Comparison of ENCODE assay signal across 18 cellular contexts in genomic region chr1:239884776-239885175, GRCh38.
A peak's percentile ranks its signal among the peaks of the same experiment; 100 is the strongest.
DNase-seq lines count a peak whose midpoint lies in the region; ATAC-seq, FAIRE-seq and TF ChIP-seq lines count a peak whose summit lies in the region.
"Had no signal": no experiment of that assay in that cellular context is flagged by ENCODE, and none has a peak within 500 bp of the region (broad histone marks: within the 10 kb centered on the region; RNA-seq: fewer than 3 reads in every experiment).

No MANE protein-coding gene starts in this region.

- H3K36me3 Mint-ChIP-seq in astrocyte (ENCODE audit: low read depth, unreplicated experiment) = no peaks in the 10 kb centered on the region

- TF ChIP-seq EP300 in HepG2 (IDR thresholded peaks at IDR 0.05; ENCODE audit: low read depth in 2 of 2, low read length in 2 of 2) (no peak), HepG2 (CRISPR knock-in tag; IDR thresholded peaks at IDR 0.05; ENCODE audit: borderline replicate concordance) (no peak)

- CTCF ChIA-PET in HepG2 (lab: Yijun Ruan, JAX; ENCODE audit: low intra/inter-chr PET ratio, low total read pairs) = no interaction called here

- no peak for TF ChIP-seq RAD21 in HepG2 (CRISPR knock-in tag; IDR thresholded peaks at IDR 0.05)

- POLR2A ChIA-PET in HepG2 (lab: Yijun Ruan, JAX) = no interaction called here

- no peak for TF ChIP-seq CTCF in HepG2 (CRISPR knock-in tag; IDR thresholded peaks at IDR 0.05)
- TF ChIP-seq CTCF in right lobe of liver (IDR thresholded peaks at IDR 0.05) = no peak
- no peak for TF ChIP-seq CTCF in astrocyte (IDR thresholded peaks at IDR 0.05; ENCODE audit: insufficient read depth, low read depth, low read length)
- TF ChIP-seq CTCF in lower lobe of right lung (IDR thresholded peaks at IDR 0.05) = no peak

- no peak overlapping the region for H3K4me3 Mint-ChIP-seq in astrocyte (ENCODE audit: unreplicated experiment)

- H3K27ac Mint-ChIP-seq in astrocyte (ENCODE audit: unreplicated experiment) = no peak overlapping the region

- no peaks in the 10 kb centered on the region for H3K27me3 Mint-ChIP-seq in astrocyte (ENCODE audit: low read depth, unreplicated experiment)

- TF ChIP-seq POLR2A in HepG2 (IDR thresholded peaks at IDR 0.05; ENCODE audit: insufficient read depth in 1 of 2, low read depth in 2 of 2, low read length in 2 of 2) (no peak), right lobe of liver (IDR thresholded peaks at IDR 0.05) (no peak)

- H3K27ac ChIP-seq in HepG2 (ENCODE audit: extremely low read length, insufficient read depth, low read length) (no peak overlapping the region), right lobe of liver (no peak overlapping the region), astrocyte (ENCODE audit: low read depth, low read length) (no peak overlapping the region), lower lobe of right lung (no peak overlapping the region)
- H3K27ac ChIP-seq: GM23248, PC-9 had no signal

- ATAC-seq in HepG2 (no peak), right lobe of liver (no peak), GM18870 (IDR thresholded peaks at IDR 0.05; ENCODE audit: unreplicated experiment) (no peak), HG03442 (IDR thresholded peaks at IDR 0.05; ENCODE audit: unreplicated experiment) (no peak), lower lobe of right lung (no peak)
- ATAC-seq: GM12878, HCT116 had no signal

- H3K9ac ChIP-seq in HepG2 (ENCODE audit: insufficient read depth, low read depth, low read length) (no peak overlapping the region), astrocyte (ENCODE audit: low read length) (no peak overlapping the region)
- H3K9ac ChIP-seq: GM23248 had no signal

- H4K20me1 ChIP-seq in HepG2 (ENCODE audit: insufficient read depth, low read length) = no peaks in the 10 kb centered on the region
- no peaks in the 10 kb centered on the region for H4K20me1 ChIP-seq in astrocyte (ENCODE audit: insufficient read depth, low read length)

- H2AFZ ChIP-seq in HepG2 (ENCODE audit: low read length) (no peak overlapping the region), astrocyte (ENCODE audit: low read depth, low read length) (no peak overlapping the region)
- H2AFZ ChIP-seq: GM23248, PC-9 had no signal

- no peak for DNase-seq in HepG2 (ENCODE audit: low spot score)
- DNase-seq in right lobe of liver = no peak
- DNase-seq in astrocyte (ENCODE audit: low read depth) = peak; percentile 23
- DNase-seq in medulla oblongata (ENCODE audit: extremely low spot score) = peak; percentile 26
- DNase-seq in foreskin melanocyte = no peak
- no peak for DNase-seq in lower lobe of right lung
- DNase-seq: DMS153, GM23248, NCI-H1092, NCI-H2227 treated with DMSO at 0.1 percent for 48 hours, NCI-H526 treated with DMSO at 0.1 percent for 48 hours, PC-9 had no signal

- no peaks in the 10 kb centered on the region for H3K4me1 ChIP-seq in HepG2 (ENCODE audit: insufficient read depth, low read length)
- H3K4me1 ChIP-seq in right lobe of liver = no peaks in the 10 kb centered on the region
- no peaks in the 10 kb centered on the region for H3K4me1 ChIP-seq in astrocyte (ENCODE audit: insufficient read depth, low read length)
- no peaks in the 10 kb centered on the region for H3K4me1 ChIP-seq in lower lobe of right lung

- H3K36me3 ChIP-seq in HepG2 (replicated peaks in 1 of 2; ENCODE audit: control insufficient read depth in 1 of 2, insufficient read depth in 2 of 2, low read length in 2 of 2) = no peaks in the 10 kb centered on the region
- H3K36me3 ChIP-seq in right lobe of liver = no peaks in the 10 kb centered on the region
- no peaks in the 10 kb centered on the region for H3K36me3 ChIP-seq in astrocyte (ENCODE audit: insufficient read depth, low read length)
- H3K36me3 ChIP-seq in lower lobe of right lung = no peaks in the 10 kb centered on the region

- 5% methylated on average over 4 of the region's 4 CpGs for WGBS in HepG2 (ENCODE audit: low lambda C conversion rate)
- 60% methylated on average over 4 of the region's 4 CpGs for WGBS in right lobe of liver (ENCODE audit: insufficient coverage, low coverage, low lambda C conversion rate, missing lambda C conversion rate)

- intact Hi-C loops in HepG2 (cut with micrococcal nuclease; ENCODE audit: unreplicated experiment) (no loop called here), right lobe of liver (cut with DNase I) (no loop called here), lower lobe of right lung (cut with DNase I) (no loop called here)

- no TSS peak for BruUV-seq in HepG2 (replicated peaks; lab: Mats Ljungman, UMichigan)

- H3K9me3 ChIP-seq in HepG2 (ENCODE audit: low read length) (no peaks in the 10 kb centered on the region), right lobe of liver (no peaks in the 10 kb centered on the region), astrocyte (ENCODE audit: insufficient read depth, low read depth, low read length) (no peaks in the 10 kb centered on the region), lower lobe of right lung (no peaks in the 10 kb centered on the region)

- no peaks in the 10 kb centered on the region for H3K27me3 ChIP-seq in HepG2 (ENCODE audit: control insufficient read depth in 1 of 2, insufficient read depth in 2 of 2, low read length in 2 of 2)
- H3K27me3 ChIP-seq in right lobe of liver = no peaks in the 10 kb centered on the region
- no peaks in the 10 kb centered on the region for H3K27me3 ChIP-seq in astrocyte (ENCODE audit: insufficient read depth, low read length)
- H3K27me3 ChIP-seq in lower lobe of right lung (ENCODE audit: low read depth) = no peaks in the 10 kb centered on the region

- H3K4me2 ChIP-seq in HepG2 (ENCODE audit: low read depth, low read length) (no peak overlapping the region), astrocyte (ENCODE audit: low read length) (no peak overlapping the region)
- H3K4me2 ChIP-seq: PC-9 had no signal

- no peaks in the 10 kb centered on the region for H3K9me3 Mint-ChIP-seq in astrocyte (ENCODE audit: unreplicated experiment)

- in situ Hi-C loops in HepG2 (cut with HindIII; ENCODE audit: extremely low pct_ligation_motif_present, low pct_unique_long_range_greater_than_20kb) = loop anchor here (25.0 kb wide), 1 partner anchor 472 kb away; no protein-coding TSS in a partner anchor

- FAIRE-seq in HepG2 (lab: Jason Lieb, UNC) (no peak), astrocyte (lab: Jason Lieb, UNC) (no peak)
- FAIRE-seq: GM12878, GM18507, HTR-8/SVneo had no signal

- no peak overlapping the region for H3K4me3 ChIP-seq in HepG2 (replicated peaks in 1 of 3; ENCODE audit: insufficient read depth in 1 of 3, low read depth in 2 of 3, low read length in 3 of 3)
- H3K4me3 ChIP-seq in right lobe of liver = no peak overlapping the region
- no peak overlapping the region for H3K4me3 ChIP-seq in astrocyte (ENCODE audit: insufficient read depth, low read depth, low read length)
- no peak overlapping the region for H3K4me3 ChIP-seq in lower lobe of right lung
- H3K4me3 ChIP-seq: GM12878, GM23248, PC-9 had no signal

- no peaks in the 10 kb centered on the region for H3K79me2 ChIP-seq in HepG2 (ENCODE audit: insufficient read depth, low read length)
- H3K79me2 ChIP-seq in astrocyte (ENCODE audit: insufficient read depth, low read length) = no peaks in the 10 kb centered on the region

- no peaks in the 10 kb centered on the region for H3K4me1 Mint-ChIP-seq in astrocyte (ENCODE audit: low read depth, unreplicated experiment)

TF ChIP-seq in HepG2, 621 proteins besides CTCF, POLR2A, EP300 and RAD21:
- TF ChIP-seq TMF1 (CRISPR knock-in tag; IDR thresholded peaks at IDR 0.05; ENCODE audit: low read depth) = no peak
- no peak for TF ChIP-seq KMT2A (CRISPR knock-in tag; IDR thresholded peaks at IDR 0.05)
- TF ChIP-seq FOSL2 (CRISPR knock-in tag; IDR thresholded peaks at IDR 0.05) = peak; percentile 31
- TF ChIP-seq HHEX (CRISPR knock-in tag; IDR thresholded peaks at IDR 0.05) = no peak
TF ChIP-seq in HepG2: peak in this region for 1.

Comparison
In these comparisons a context has a peak if more than half of its experiments do, and no peak if none do; other contexts are left out.
1. DNase-seq: peak in astrocyte (single experiment) and medulla oblongata (single experiment); none in HepG2 (single experiment), right lobe of liver (0 of 3), foreskin melanocyte (single experiment) and lower lobe of right lung (single experiment).